ENCODE assay signal across 16 cellular contexts in genomic region chr1:167878372-167879160, GRCh38. TPM values are rescaled to one million over a fixed set of nuclear protein-coding genes. Genes with fewer than 3 reads are reported as not detected.
DNase-seq lines count a peak whose midpoint lies in the region; ATAC-seq, FAIRE-seq and TF ChIP-seq lines count a peak whose summit lies in the region.
"Had no signal": no experiment of that assay in that cellular context is flagged by ENCODE, and none has a peak within 500 bp of the region (broad histone marks: within the 10 kb centered on the region; RNA-seq: fewer than 3 reads in every experiment).

No MANE protein-coding gene starts in this region.

- CTCF ChIA-PET in HEK293T (lab: Yijun Ruan, JAX), result no interaction called here

- TF ChIP-seq CTCF in GM12872 (IDR thresholded peaks at IDR 0.05; ENCODE audit: insufficient read depth, low read depth, low read length), result peak; percentile 23; the same call in 1 of the 3 replicates
- TF ChIP-seq CTCF in bronchial epithelial cell (IDR thresholded peaks at IDR 0.05; ENCODE audit: insufficient read depth, low read length, severe bottlenecking), result peak; percentile 2
- TF ChIP-seq CTCF in type B pancreatic cell (conservative IDR thresholded peaks at IDR 0.05), result peak; percentile 27

- DNase-seq in HEK293T (ENCODE audit: extremely low spot score), result peak; percentile 35
- no peak for DNase-seq in bronchial epithelial cell (ENCODE audit: low read depth)
- no peak for DNase-seq in type B pancreatic cell (ENCODE audit: extremely low spot score, unreplicated experiment)
- no peak for DNase-seq in SKM-1 (lab: John Stamatoyannopoulos, UW; ENCODE audit: unreplicated experiment)
- no peak for DNase-seq in NCI-H345 treated with DMSO at 0.1 percent for 48 hours (lab: John Stamatoyannopoulos, UW; ENCODE audit: unreplicated experiment)
- DNase-seq: CD4-positive, alpha-beta T cell; NCI-H187; NCI-H226; NCI-H526; NK-92 treated with Interleukin-12 subunit alpha and Interleukin-12 subunit beta, amount 100 ng/mL, for 24 hours; SIG-M5 had no signal

- H3K9me3 Mint-ChIP-seq in type B pancreatic cell, result no peaks in the 10 kb centered on the region
- H3K9me3 Mint-ChIP-seq: CD4-positive, alpha-beta T cell; IgD-negative memory B cell had no signal

- FAIRE-seq in bronchial epithelial cell (lab: Jason Lieb, UNC), result no peak
- FAIRE-seq: H54 had no signal

- ATAC-seq in GM18502 (IDR thresholded peaks at IDR 0.05; ENCODE audit: poor library complexity, unreplicated experiment), result no peak

- H3K4me3 Mint-ChIP-seq in type B pancreatic cell, result no peak overlapping the region
- H3K4me3 Mint-ChIP-seq: CD4-positive, alpha-beta T cell; IgD-negative memory B cell had no signal

- POLR2A ChIA-PET in HEK293T (lab: Yijun Ruan, JAX), result no interaction called here

- no peaks in the 10 kb centered on the region for H3K27me3 Mint-ChIP-seq in type B pancreatic cell
- H3K27me3 Mint-ChIP-seq: CD4-positive, alpha-beta T cell; IgD-negative memory B cell had no signal

- H3K36me3 Mint-ChIP-seq in type B pancreatic cell, result no peaks in the 10 kb centered on the region

- H3K4me3 ChIP-seq in bronchial epithelial cell (ENCODE audit: low read depth, low read length), result no peak overlapping the region

- H3K4me1 Mint-ChIP-seq in type B pancreatic cell (ENCODE audit: unreplicated experiment), result no peaks in the 10 kb centered on the region
- H3K4me1 Mint-ChIP-seq: IgD-negative memory B cell had no signal

- H3K36me3 ChIP-seq in bronchial epithelial cell (ENCODE audit: control insufficient read depth, insufficient read depth, low read length), result no peaks in the 10 kb centered on the region

- no peak overlapping the region for H3K27ac Mint-ChIP-seq in type B pancreatic cell
- H3K27ac Mint-ChIP-seq: CD4-positive, alpha-beta T cell; IgD-negative memory B cell had no signal

- no peaks in the 10 kb centered on the region for H3K27me3 ChIP-seq in bronchial epithelial cell (ENCODE audit: control insufficient read depth, insufficient read depth, low read length)

TF ChIP-seq in HEK293T, 16 proteins besides CTCF, POLR2A, EP300 and RAD21:
- no peak for TF ChIP-seq ELF4 (IDR thresholded peaks at IDR 0.05)
- TF ChIP-seq FOXA1 (IDR thresholded peaks at IDR 0.05), result no peak
- TF ChIP-seq TARDBP (IDR thresholded peaks at IDR 0.05), result no peak
- TF ChIP-seq CTBP1 (IDR thresholded peaks at IDR 0.05; ENCODE audit: borderline replicate concordance), result no peak
- no peak for TF ChIP-seq SP1 (IDR thresholded peaks at IDR 0.05)
- no peak for TF ChIP-seq ARNT (IDR thresholded peaks at IDR 0.05)
- TF ChIP-seq L3MBTL2 (conservative IDR thresholded peaks at IDR 0.05), result no peak
- no peak for TF ChIP-seq FOXK2 (IDR thresholded peaks at IDR 0.05)
- TF ChIP-seq, protein P1, sequence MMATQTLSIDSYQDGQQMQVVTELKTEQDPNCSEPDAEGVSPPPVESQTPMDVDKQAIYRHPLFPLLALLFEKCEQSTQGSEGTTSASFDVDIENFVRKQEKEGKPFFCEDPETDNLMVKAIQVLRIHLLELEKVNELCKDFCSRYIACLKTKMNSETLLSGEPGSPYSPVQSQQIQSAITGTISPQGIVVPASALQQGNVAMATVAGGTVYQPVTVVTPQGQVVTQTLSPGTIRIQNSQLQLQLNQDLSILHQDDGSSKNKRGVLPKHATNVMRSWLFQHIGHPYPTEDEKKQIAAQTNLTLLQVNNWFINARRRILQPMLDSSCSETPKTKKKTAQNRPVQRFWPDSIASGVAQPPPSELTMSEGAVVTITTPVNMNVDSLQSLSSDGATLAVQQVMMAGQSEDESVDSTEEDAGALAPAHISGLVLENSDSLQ (IDR thresholded peaks at IDR 0.05), result no peak
- no peak for TF ChIP-seq HDGF (IDR thresholded peaks at IDR 0.05; ENCODE audit: borderline replicate concordance)
- no peak for TF ChIP-seq LEF1 (IDR thresholded peaks at IDR 0.05; ENCODE audit: borderline replicate concordance)
- TF ChIP-seq NFRKB (IDR thresholded peaks at IDR 0.05), result no peak
- no peak for TF ChIP-seq BHLHE40 (IDR thresholded peaks at IDR 0.05; ENCODE audit: borderline replicate concordance)
- no peak for TF ChIP-seq FOXM1 (IDR thresholded peaks at IDR 0.05; ENCODE audit: borderline replicate concordance)
- TF ChIP-seq ZNF384 (IDR thresholded peaks at IDR 0.05), result no peak
- no peak for TF ChIP-seq SUZ12 (IDR thresholded peaks at IDR 0.05)

RNA-seq across cellular contexts. Expression of gene ADCY10, which starts 35.4 kb away (rescaled TPM):
- total RNA-seq in bronchial epithelial cell (0.26 TPM in 2 replicates), type B pancreatic cell (ENCODE audit: low replicate concordance) (0.14 and 0.39 TPM in 2 replicates)
- total RNA-seq: HT1080 had no signal

RNA-seq across cellular contexts. Expression of gene DCAF6, which starts 57.9 kb away (rescaled TPM):
- 28.2 and 34.6 TPM in 2 replicates for total RNA-seq in bronchial epithelial cell
- 27.2 and 38.3 TPM in 2 replicates for total RNA-seq in type B pancreatic cell (ENCODE audit: low replicate concordance)

RNA-seq across cellular contexts. Expression of gene MPC2, which starts 58.3 kb away (rescaled TPM):
- total RNA-seq in bronchial epithelial cell (10.8 and 23.6 TPM in 2 replicates), type B pancreatic cell (ENCODE audit: low replicate concordance) (60.2 and 86.4 TPM in 2 replicates)
